ENCODE assay signal across 13 cellular contexts in genomic region chr4:124277691-124278090, GRCh38.
A peak's percentile ranks its signal among the peaks of the same experiment; 100 is the strongest.
DNase-seq lines count a peak whose midpoint lies in the region; ATAC-seq and TF ChIP-seq lines count a peak whose summit lies in the region.
"Had no signal": no experiment of that assay in that cellular context is flagged by ENCODE, and none has a peak within 500 bp of the region (broad histone marks: within the 10 kb centered on the region; RNA-seq: fewer than 3 reads in every experiment).

No MANE protein-coding gene starts in this region.

- no peak overlapping the region for H3K4me3 ChIP-seq in RWPE2 (ENCODE audit: severe bottlenecking)
- no peak overlapping the region for H3K4me3 ChIP-seq in trophoblast cell (ENCODE audit: low read depth, low read length)
- H3K4me3 ChIP-seq in spleen = no peak overlapping the region
- H3K4me3 ChIP-seq: A549, HAP-1 had no signal

- H3K18ac ChIP-seq in trophoblast cell (ENCODE audit: low read length) = peak overlapping the region; percentile 12

- H3K36me3 ChIP-seq in RWPE2 (ENCODE audit: low read depth) (no peaks in the 10 kb centered on the region), trophoblast cell (ENCODE audit: control insufficient read depth in 1 of 2, insufficient read depth in 2 of 2, low read length in 2 of 2) (no peaks in the 10 kb centered on the region), spleen (no peaks in the 10 kb centered on the region)
- H3K36me3 ChIP-seq: BE2C, HAP-1 had no signal

- H3K79me2 ChIP-seq in trophoblast cell (ENCODE audit: control insufficient read depth, insufficient read depth, low read length, poor library complexity) = no peaks in the 10 kb centered on the region

- WGBS in trophoblast cell (ENCODE audit: extremely low coverage, insufficient coverage, insufficient read length) = no CpG with 5 or more reads among the region's 2 CpGs
- WGBS in spleen, 5 donors = 67 to 96% (median 90%) methylated on average over 2 of the region's 2 CpGs

- H3K27me3 ChIP-seq in RWPE2 (ENCODE audit: insufficient read depth, poor library complexity, severe bottlenecking) (no peaks in the 10 kb centered on the region), trophoblast cell (ENCODE audit: insufficient read depth, low read length) (no peaks in the 10 kb centered on the region), spleen (replicated peaks in 1 of 7) (no peaks in the 10 kb centered on the region)
- H3K27me3 ChIP-seq: BE2C had no signal

- H2AK5ac ChIP-seq in trophoblast cell (ENCODE audit: low read length) = peak overlapping the region; percentile 13

- H3K9ac ChIP-seq in trophoblast cell (ENCODE audit: low read length) = no peak overlapping the region

- H3K4me2 ChIP-seq in trophoblast cell (ENCODE audit: low read length) = no peak overlapping the region
- H3K4me2 ChIP-seq: A549 had no signal

- H2AFZ ChIP-seq in trophoblast cell (ENCODE audit: insufficient read depth, low read length, poor library complexity) = no peak overlapping the region

- peak overlapping the region; percentile 93 for H2BK5ac ChIP-seq in trophoblast cell (ENCODE audit: low read depth, low read length, poor library complexity)

- DNase-seq in M059J (ENCODE audit: low read depth) (peak; percentile 25), RWPE2 (ENCODE audit: low spot score) (no peak), islet precursor cell (peak; percentile 71), trophoblast cell (peak; percentile 50 to 75), spleen (no peak)
- DNase-seq: BE2C; CD4-positive, alpha-beta memory T cell; DMS79 had no signal

- peak overlapping the region; percentile 49 for H4K8ac ChIP-seq in trophoblast cell (ENCODE audit: low read depth, low read length)

- TF ChIP-seq CTCF in RWPE2 (IDR thresholded peaks at IDR 0.05; ENCODE audit: poor library complexity, severe bottlenecking) = no peak
- TF ChIP-seq CTCF in spleen (IDR thresholded peaks at IDR 0.05 in 8 of 11, conservative IDR thresholded peaks at IDR 0.05 in 3 of 11) = no peak

- H3K27ac ChIP-seq in RWPE2 (ENCODE audit: poor library complexity, severe bottlenecking) (peak overlapping the region; percentile 59), trophoblast cell (ENCODE audit: low read depth, low read length) (peak overlapping the region; percentile 99), spleen (no peak overlapping the region)
- H3K27ac ChIP-seq: A549, C4-2B had no signal

- intact Hi-C loops in spleen (cut with DNase I; ENCODE audit: low total_unique reads) = no loop called here

- H3K79me1 ChIP-seq in trophoblast cell (ENCODE audit: low read length) = peaks cover 29% of the 10 kb centered on the region

- H2BK12ac ChIP-seq in trophoblast cell (ENCODE audit: low read length) = peak overlapping the region; percentile 72

- peak overlapping the region; percentile 87 for H2BK120ac ChIP-seq in trophoblast cell (ENCODE audit: insufficient read depth, low read length, poor library complexity)

- peaks cover 3% of the 10 kb centered on the region for H3K9me3 ChIP-seq in RWPE2 (ENCODE audit: severe bottlenecking)
- peaks cover 2% of the 10 kb centered on the region for H3K9me3 ChIP-seq in trophoblast cell (ENCODE audit: insufficient read depth, low read depth, low read length)
- H3K9me3 ChIP-seq in spleen = no peaks in the 10 kb centered on the region
- H3K9me3 ChIP-seq: A549, BE2C, HAP-1 had no signal

- H3K4me1 ChIP-seq in RWPE2 (ENCODE audit: insufficient read depth, poor library complexity, severe bottlenecking) = peaks cover 23% of the 10 kb centered on the region
- peaks cover 7 to 11% of the 10 kb centered on the region in 2 experiments for H3K4me1 ChIP-seq in trophoblast cell (ENCODE audit: control insufficient read depth in 1 of 2, insufficient read depth in 2 of 2, low read length in 2 of 2)
- H3K4me1 ChIP-seq in spleen = no peaks in the 10 kb centered on the region
- H3K4me1 ChIP-seq: A549, HAP-1 had no signal

- TF ChIP-seq POLR2A in spleen (IDR thresholded peaks at IDR 0.05) = no peak

- no peak overlapping the region for H4K12ac ChIP-seq in trophoblast cell (ENCODE audit: low read depth, low read length)

- peak overlapping the region; percentile 86 for H4K91ac ChIP-seq in trophoblast cell (ENCODE audit: low read depth, low read length)

- H3K23ac ChIP-seq in trophoblast cell (ENCODE audit: low read length) = peak overlapping the region; percentile 95

- ATAC-seq in RWPE2 (ENCODE audit: low read depth) = peak; percentile 30; the same call in 1 of the 3 replicates
- no peak for ATAC-seq in HG03521 (IDR thresholded peaks at IDR 0.05; ENCODE audit: unreplicated experiment)
- no peak for ATAC-seq in HG02885 (IDR thresholded peaks at IDR 0.05; ENCODE audit: poor library complexity, unreplicated experiment)
- ATAC-seq: A549 had no signal

- H3K4ac ChIP-seq in trophoblast cell (ENCODE audit: low read depth, low read length) = peak overlapping the region; percentile 9

- peak overlapping the region; percentile 58 for H3K14ac ChIP-seq in trophoblast cell (ENCODE audit: low read length)

Comparison
In these comparisons a context has a peak if more than half of its experiments do, and no peak if none do; other contexts are left out.
1. DNase-seq: peak in M059J (single experiment), islet precursor cell (single experiment) and trophoblast cell (2 of 2); none in RWPE2 (single experiment) and spleen (single experiment).
2. H3K27ac ChIP-seq: peak in RWPE2 (single experiment) and trophoblast cell (single experiment); none in spleen (0 of 8).